ENCODE assay signal across 1 cellular context in the genomic region with DNA sequence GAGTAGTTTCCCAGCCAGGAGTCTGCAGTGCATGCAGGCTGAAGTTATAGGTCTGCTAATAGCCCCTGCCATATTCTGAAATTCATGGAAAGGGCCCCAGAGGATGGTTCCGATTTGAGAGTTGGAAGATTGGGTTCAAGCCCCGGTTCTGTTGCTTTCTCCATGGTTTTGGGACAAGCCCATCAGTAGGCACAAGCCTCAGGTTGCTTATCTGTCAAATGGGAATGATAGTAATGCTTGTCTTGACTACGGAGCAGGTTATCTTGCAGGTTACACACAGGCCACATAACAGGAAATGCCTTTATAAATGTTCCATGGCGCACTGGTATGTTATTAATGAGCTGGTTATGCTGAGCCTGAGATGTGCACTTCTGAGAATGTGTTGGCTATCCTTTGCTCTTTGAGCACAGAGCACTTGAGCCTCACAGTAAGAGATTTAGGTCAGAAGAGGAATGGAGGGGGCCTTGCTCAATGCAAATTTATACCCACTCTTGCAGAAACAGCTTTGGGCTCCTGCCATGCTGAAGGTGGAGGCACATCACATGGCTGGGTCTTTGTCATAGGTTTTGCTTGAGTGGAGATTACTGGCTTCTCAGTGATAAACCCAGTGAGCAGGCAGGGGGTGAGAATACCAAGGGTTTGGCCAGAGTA.
TF ChIP-seq lines count a peak whose summit lies in the region.

No MANE protein-coding gene starts in this region.

TF ChIP-seq in K562, 482 proteins besides CTCF, POLR2A, EP300 and RAD21:
- TF ChIP-seq, protein P1, sequence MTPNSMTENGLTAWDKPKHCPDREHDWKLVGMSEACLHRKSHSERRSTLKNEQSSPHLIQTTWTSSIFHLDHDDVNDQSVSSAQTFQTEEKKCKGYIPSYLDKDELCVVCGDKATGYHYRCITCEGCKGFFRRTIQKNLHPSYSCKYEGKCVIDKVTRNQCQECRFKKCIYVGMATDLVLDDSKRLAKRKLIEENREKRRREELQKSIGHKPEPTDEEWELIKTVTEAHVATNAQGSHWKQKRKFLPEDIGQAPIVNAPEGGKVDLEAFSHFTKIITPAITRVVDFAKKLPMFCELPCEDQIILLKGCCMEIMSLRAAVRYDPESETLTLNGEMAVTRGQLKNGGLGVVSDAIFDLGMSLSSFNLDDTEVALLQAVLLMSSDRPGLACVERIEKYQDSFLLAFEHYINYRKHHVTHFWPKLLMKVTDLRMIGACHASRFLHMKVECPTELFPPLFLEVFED (CRISPR knock-in tag; conservative IDR thresholded peaks at IDR 0.05): no peak
- TF ChIP-seq BCOR (IDR thresholded peaks at IDR 0.05): 0 out of 2 replicates have a peak, but pooled peaks have one; percentile 45
- TF ChIP-seq RBM25 (IDR thresholded peaks at IDR 0.05; ENCODE audit: low read depth, low read length, severe bottlenecking): peak; percentile 66
TF ChIP-seq in K562: peak in this region for 2.
